In the genomic region with DNA sequence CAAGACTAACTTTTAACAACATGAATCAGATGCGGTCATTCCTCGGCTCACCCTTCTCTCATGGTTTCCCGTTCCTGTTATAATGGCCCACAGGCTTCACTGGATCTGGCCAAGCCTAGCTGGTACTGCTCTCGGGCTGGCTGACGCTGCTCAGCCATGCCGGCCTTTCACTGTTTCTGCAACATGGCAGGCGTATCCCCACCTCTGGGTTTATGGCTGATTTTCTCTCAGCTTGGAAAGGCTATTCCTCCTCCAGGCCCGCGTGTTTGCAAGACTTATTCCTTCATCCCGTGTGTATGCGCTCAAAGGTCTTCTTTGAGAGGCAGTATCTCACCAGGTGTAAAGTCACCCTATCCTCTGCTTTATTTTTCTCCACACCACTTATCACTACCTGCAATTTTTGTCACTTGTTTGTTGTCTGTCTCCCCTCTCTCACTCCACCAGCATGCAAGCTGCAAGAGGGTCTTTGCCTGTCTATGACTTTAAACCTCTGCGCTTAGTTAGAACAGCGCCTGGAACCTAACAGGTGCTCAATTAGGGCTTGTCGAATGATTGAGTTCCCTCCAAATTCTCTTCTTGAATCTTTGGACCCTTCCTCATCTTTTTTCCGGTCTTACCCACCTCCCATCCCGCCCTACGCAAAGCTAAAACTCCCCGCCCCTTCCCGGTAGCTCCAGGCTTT, we compare ENCODE assay signal across 1 cellular context.
TF ChIP-seq lines count a peak whose summit lies in the region.

No MANE protein-coding gene starts in this region.

TF ChIP-seq in K562, 482 proteins besides CTCF, POLR2A, EP300 and RAD21 (continued from another document and continues in another):
- no peak for TF ChIP-seq ZNF311 (CRISPR knock-in tag; IDR thresholded peaks at IDR 0.05)
- TF ChIP-seq ZSCAN32 (CRISPR knock-in tag; IDR thresholded peaks at IDR 0.05): no peak
- no peak for TF ChIP-seq CBX8 (IDR thresholded peaks at IDR 0.05; ENCODE audit: borderline replicate concordance, extremely low read depth, low read depth, low read length, poor library complexity, severe bottlenecking)
- TF ChIP-seq ARHGAP35 (IDR thresholded peaks at IDR 0.05; ENCODE audit: partially characterized antibody): no peak
- TF ChIP-seq BACH1 (tag; IDR thresholded peaks at IDR 0.05): no peak
- no peak for TF ChIP-seq ZC3H11A (IDR thresholded peaks at IDR 0.05; ENCODE audit: low read depth, low read length)
- TF ChIP-seq ZNF165 (CRISPR knock-in tag; IDR thresholded peaks at IDR 0.05; ENCODE audit: borderline replicate concordance): no peak
- no peak for TF ChIP-seq MAZ (CRISPR knock-in tag; conservative IDR thresholded peaks at IDR 0.05 in 1 of 2, IDR thresholded peaks at IDR 0.05 in 1 of 2)
- TF ChIP-seq HDAC6 (IDR thresholded peaks at IDR 0.05; ENCODE audit: low read depth, low read length): no peak
- TF ChIP-seq CTBP1 (IDR thresholded peaks at IDR 0.05; ENCODE audit: borderline replicate concordance): no peak
- TF ChIP-seq, protein P1, sequence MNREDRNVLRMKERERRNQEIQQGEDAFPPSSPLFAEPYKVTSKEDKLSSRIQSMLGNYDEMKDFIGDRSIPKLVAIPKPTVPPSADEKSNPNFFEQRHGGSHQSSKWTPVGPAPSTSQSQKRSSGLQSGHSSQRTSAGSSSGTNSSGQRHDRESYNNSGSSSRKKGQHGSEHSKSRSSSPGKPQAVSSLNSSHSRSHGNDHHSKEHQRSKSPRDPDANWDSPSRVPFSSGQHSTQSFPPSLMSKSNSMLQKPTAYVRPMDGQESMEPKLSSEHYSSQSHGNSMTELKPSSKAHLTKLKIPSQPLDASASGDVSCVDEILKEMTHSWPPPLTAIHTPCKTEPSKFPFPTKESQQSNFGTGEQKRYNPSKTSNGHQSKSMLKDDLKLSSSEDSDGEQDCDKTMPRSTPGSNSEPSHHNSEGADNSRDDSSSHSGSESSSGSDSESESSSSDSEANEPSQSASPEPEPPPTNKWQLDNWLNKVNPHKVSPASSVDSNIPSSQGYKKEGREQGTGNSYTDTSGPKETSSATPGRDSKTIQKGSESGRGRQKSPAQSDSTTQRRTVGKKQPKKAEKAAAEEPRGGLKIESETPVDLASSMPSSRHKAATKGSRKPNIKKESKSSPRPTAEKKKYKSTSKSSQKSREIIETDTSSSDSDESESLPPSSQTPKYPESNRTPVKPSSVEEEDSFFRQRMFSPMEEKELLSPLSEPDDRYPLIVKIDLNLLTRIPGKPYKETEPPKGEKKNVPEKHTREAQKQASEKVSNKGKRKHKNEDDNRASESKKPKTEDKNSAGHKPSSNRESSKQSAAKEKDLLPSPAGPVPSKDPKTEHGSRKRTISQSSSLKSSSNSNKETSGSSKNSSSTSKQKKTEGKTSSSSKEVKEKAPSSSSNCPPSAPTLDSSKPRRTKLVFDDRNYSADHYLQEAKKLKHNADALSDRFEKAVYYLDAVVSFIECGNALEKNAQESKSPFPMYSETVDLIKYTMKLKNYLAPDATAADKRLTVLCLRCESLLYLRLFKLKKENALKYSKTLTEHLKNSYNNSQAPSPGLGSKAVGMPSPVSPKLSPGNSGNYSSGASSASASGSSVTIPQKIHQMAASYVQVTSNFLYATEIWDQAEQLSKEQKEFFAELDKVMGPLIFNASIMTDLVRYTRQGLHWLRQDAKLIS (CRISPR knock-in tag; IDR thresholded peaks at IDR 0.05): no peak
- TF ChIP-seq PTTG1 (tag; IDR thresholded peaks at IDR 0.05; ENCODE audit: low read depth): no peak
- no peak for TF ChIP-seq CBX5 (IDR thresholded peaks at IDR 0.05; ENCODE audit: borderline replicate concordance, low read depth)
- no peak for TF ChIP-seq CHCHD3 (CRISPR knock-in tag; IDR thresholded peaks at IDR 0.05)
- TF ChIP-seq, protein P2, sequence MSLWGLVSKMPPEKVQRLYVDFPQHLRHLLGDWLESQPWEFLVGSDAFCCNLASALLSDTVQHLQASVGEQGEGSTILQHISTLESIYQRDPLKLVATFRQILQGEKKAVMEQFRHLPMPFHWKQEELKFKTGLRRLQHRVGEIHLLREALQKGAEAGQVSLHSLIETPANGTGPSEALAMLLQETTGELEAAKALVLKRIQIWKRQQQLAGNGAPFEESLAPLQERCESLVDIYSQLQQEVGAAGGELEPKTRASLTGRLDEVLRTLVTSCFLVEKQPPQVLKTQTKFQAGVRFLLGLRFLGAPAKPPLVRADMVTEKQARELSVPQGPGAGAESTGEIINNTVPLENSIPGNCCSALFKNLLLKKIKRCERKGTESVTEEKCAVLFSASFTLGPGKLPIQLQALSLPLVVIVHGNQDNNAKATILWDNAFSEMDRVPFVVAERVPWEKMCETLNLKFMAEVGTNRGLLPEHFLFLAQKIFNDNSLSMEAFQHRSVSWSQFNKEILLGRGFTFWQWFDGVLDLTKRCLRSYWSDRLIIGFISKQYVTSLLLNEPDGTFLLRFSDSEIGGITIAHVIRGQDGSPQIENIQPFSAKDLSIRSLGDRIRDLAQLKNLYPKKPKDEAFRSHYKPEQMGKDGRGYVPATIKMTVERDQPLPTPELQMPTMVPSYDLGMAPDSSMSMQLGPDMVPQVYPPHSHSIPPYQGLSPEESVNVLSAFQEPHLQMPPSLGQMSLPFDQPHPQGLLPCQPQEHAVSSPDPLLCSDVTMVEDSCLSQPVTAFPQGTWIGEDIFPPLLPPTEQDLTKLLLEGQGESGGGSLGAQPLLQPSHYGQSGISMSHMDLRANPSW (CRISPR knock-in tag; IDR thresholded peaks at IDR 0.05): 0 out of 2 replicates have a peak, but pooled peaks have one; percentile 79
- no peak for TF ChIP-seq DDX20 (tag; IDR thresholded peaks at IDR 0.05; ENCODE audit: low read depth)
- no peak for TF ChIP-seq FIP1L1 (IDR thresholded peaks at IDR 0.05; ENCODE audit: low read depth, low read length, poor library complexity, severe bottlenecking)
- no peak for TF ChIP-seq ZNF76 (CRISPR knock-in tag; IDR thresholded peaks at IDR 0.05; ENCODE audit: borderline replicate concordance)
- no peak for TF ChIP-seq PYGO2 (tag; IDR thresholded peaks at IDR 0.05)
- TF ChIP-seq CEBPB (tag; IDR thresholded peaks at IDR 0.05): no peak
- no peak for TF ChIP-seq LCOR (CRISPR knock-in tag; IDR thresholded peaks at IDR 0.05)
- TF ChIP-seq, protein P3, sequence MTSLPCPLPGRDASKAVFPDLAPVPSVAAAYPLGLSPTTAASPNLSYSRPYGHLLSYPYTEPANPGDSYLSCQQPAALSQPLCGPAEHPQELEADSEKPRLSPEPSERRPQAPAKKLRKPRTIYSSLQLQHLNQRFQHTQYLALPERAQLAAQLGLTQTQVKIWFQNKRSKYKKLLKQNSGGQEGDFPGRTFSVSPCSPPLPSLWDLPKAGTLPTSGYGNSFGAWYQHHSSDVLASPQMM (CRISPR knock-in tag; IDR thresholded peaks at IDR 0.05): no peak
- no peak for TF ChIP-seq NFE2 (IDR thresholded peaks at IDR 0.05; ENCODE audit: low read depth)
- TF ChIP-seq ZNF644 (tag; IDR thresholded peaks at IDR 0.05; ENCODE audit: low read depth): 0 out of 2 replicates have a peak, but pooled peaks have one; percentile 27
- no peak for TF ChIP-seq CHD4 (IDR thresholded peaks at IDR 0.05; ENCODE audit: insufficient read depth, insufficient replicate concordance, low read depth, low read length, poor library complexity, severe bottlenecking)
- TF ChIP-seq SRSF1 (IDR thresholded peaks at IDR 0.05; ENCODE audit: low read depth, low read length): no peak
- TF ChIP-seq ZBTB33 (CRISPR knock-in tag; IDR thresholded peaks at IDR 0.05): 0 out of 2 replicates have a peak, but pooled peaks have one; percentile 53
- TF ChIP-seq ZNF668 (CRISPR knock-in tag; IDR thresholded peaks at IDR 0.05): peak; percentile 76; the same call in 1 of the 2 replicates
- TF ChIP-seq ZFP91 (CRISPR knock-in tag; IDR thresholded peaks at IDR 0.05): peak; percentile 99
- no peak for TF ChIP-seq ESRRB (CRISPR knock-in tag; IDR thresholded peaks at IDR 0.05; ENCODE audit: borderline replicate concordance)
- no peak for TF ChIP-seq MCM2 (IDR thresholded peaks at IDR 0.05; ENCODE audit: low read depth)
- TF ChIP-seq EZH2 (IDR thresholded peaks at IDR 0.05; ENCODE audit: borderline replicate concordance, low read depth, low read length): no peak
- TF ChIP-seq SRSF3 (IDR thresholded peaks at IDR 0.05; ENCODE audit: insufficient read depth, low read length): no peak
- TF ChIP-seq MCM5 (IDR thresholded peaks at IDR 0.05; ENCODE audit: low read depth): no peak
- no peak for TF ChIP-seq CCAR2 (IDR thresholded peaks at IDR 0.05; ENCODE audit: low read depth, low read length)
- TF ChIP-seq NFIX (CRISPR knock-in tag; IDR thresholded peaks at IDR 0.05; ENCODE audit: low read depth): no peak
- TF ChIP-seq ZNF785 (CRISPR knock-in tag; IDR thresholded peaks at IDR 0.05): no peak
- TF ChIP-seq ZNF232 (CRISPR knock-in tag; IDR thresholded peaks at IDR 0.05): no peak
- no peak for TF ChIP-seq DMBX1 (CRISPR knock-in tag; IDR thresholded peaks at IDR 0.05; ENCODE audit: borderline replicate concordance)
- TF ChIP-seq, protein P4, sequence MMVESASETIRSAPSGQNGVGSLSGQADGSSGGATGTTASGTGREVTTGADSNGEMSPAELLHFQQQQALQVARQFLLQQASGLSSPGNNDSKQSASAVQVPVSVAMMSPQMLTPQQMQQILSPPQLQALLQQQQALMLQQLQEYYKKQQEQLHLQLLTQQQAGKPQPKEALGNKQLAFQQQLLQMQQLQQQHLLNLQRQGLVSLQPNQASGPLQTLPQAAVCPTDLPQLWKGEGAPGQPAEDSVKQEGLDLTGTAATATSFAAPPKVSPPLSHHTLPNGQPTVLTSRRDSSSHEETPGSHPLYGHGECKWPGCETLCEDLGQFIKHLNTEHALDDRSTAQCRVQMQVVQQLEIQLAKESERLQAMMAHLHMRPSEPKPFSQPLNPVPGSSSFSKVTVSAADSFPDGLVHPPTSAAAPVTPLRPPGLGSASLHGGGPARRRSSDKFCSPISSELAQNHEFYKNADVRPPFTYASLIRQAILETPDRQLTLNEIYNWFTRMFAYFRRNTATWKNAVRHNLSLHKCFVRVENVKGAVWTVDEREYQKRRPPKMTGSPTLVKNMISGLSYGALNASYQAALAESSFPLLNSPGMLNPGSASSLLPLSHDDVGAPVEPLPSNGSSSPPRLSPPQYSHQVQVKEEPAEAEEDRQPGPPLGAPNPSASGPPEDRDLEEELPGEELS (CRISPR knock-in tag; IDR thresholded peaks at IDR 0.05; ENCODE audit: borderline replicate concordance): no peak
- no peak for TF ChIP-seq NUFIP1 (IDR thresholded peaks at IDR 0.05; ENCODE audit: partially characterized antibody)
- no peak for TF ChIP-seq POLR2AphosphoS5 (IDR thresholded peaks at IDR 0.05; ENCODE audit: control insufficient read depth, insufficient read depth, low read depth, low read length)
- no peak for TF ChIP-seq ZNF134 (CRISPR knock-in tag; conservative IDR thresholded peaks at IDR 0.05)
- no peak for TF ChIP-seq E2F8 (IDR thresholded peaks at IDR 0.05; ENCODE audit: low read depth, partially characterized antibody)
- TF ChIP-seq E2F4 (CRISPR knock-in tag; IDR thresholded peaks at IDR 0.05; ENCODE audit: low read depth): no peak
- TF ChIP-seq ATF1 (CRISPR knock-in tag; IDR thresholded peaks at IDR 0.05): no peak
- 0 out of 2 replicates have a peak, but pooled peaks have one; percentile 5 for TF ChIP-seq ATF1 (tag; IDR thresholded peaks at IDR 0.05)
- no peak for TF ChIP-seq ESRRA (IDR thresholded peaks at IDR 0.05; ENCODE audit: borderline replicate concordance, low read depth)
- TF ChIP-seq MTA2 (IDR thresholded peaks at IDR 0.05; ENCODE audit: low read depth): no peak
- TF ChIP-seq RBM17 (IDR thresholded peaks at IDR 0.05; ENCODE audit: borderline replicate concordance, low read depth, low read length): no peak
